In genomic region chr20:31545621-31546040, GRCh38 we compare ENCODE assay signal across 8 cellular contexts. TPM values are rescaled to one million over a fixed set of nuclear protein-coding genes. Genes with fewer than 3 reads are reported as not detected.
A peak's percentile ranks its signal among the peaks of the same experiment; 100 is the strongest.
DNase-seq lines count a peak whose midpoint lies in the region; ATAC-seq and TF ChIP-seq lines count a peak whose summit lies in the region.
"Not testable (repeated sequence)": the region's sequence is repeated elsewhere in the genome, so short reads cannot be mapped to it uniquely, and the experiment has no call there.

No MANE protein-coding gene starts in this region.

- intact Hi-C loops in CD4-positive, alpha-beta T cell (cut with DNase I, micrococcal nuclease): loop anchor here in 1 of 2 experiments (5.0 kb wide), 1 partner anchor 33 kb away; the partner anchor contains the start of gene HM13
- intact Hi-C loops in dendritic cell treated with granulocyte-macrophage colony-stimulating factor and Interleukin-4, amounts not matched to agents 40 ng/mL and 50 ng/mL, for 4 days (cut with micrococcal nuclease): not testable (repeated sequence)

- not testable (repeated sequence) for H3K4me2 ChIP-seq in KMS-11, hepatocyte

- not testable (repeated sequence) for H3K9me3 Mint-ChIP-seq in CD4-positive, alpha-beta T cell; T-helper 2 cell treated with Interferon-gamma antibody and Interleukin-4, amounts not matched to agents 5 μg/mL and 100 μg/mL, for 36 hours; activated T-helper 17 cell treated with anti-CD3 and anti-CD28 coated beads, Interleukin-2, amount 50 U/mL, for 72 hours; dendritic cell treated with granulocyte-macrophage colony-stimulating factor and Interleukin-4, amounts not matched to agents 40 ng/mL and 50 ng/mL, for 4 days; nephron; stimulated activated memory B cell treated with anti-CD40 and anti-IgM and Interleukin-4, amounts not matched to agents 10 μg/mL and 1 μg/mL and 100 μg/mL, for 72 hours

- peak overlapping the region; percentile 43 for H3K27ac Mint-ChIP-seq in CD4-positive, alpha-beta T cell
- H3K27ac Mint-ChIP-seq in T-helper 2 cell treated with Interferon-gamma antibody and Interleukin-4, amounts not matched to agents 5 μg/mL and 100 μg/mL, for 36 hours: peak overlapping the region; percentile 58
- H3K27ac Mint-ChIP-seq in activated T-helper 17 cell treated with anti-CD3 and anti-CD28 coated beads, Interleukin-2, amount 50 U/mL, for 72 hours: peak overlapping the region; percentile 37
- peak overlapping the region; percentile 12 for H3K27ac Mint-ChIP-seq in dendritic cell treated with granulocyte-macrophage colony-stimulating factor and Interleukin-4, amounts not matched to agents 40 ng/mL and 50 ng/mL, for 4 days
- peak overlapping the region; percentile 44 to 78 (median 69) for H3K27ac Mint-ChIP-seq in nephron
- H3K27ac Mint-ChIP-seq in stimulated activated memory B cell treated with anti-CD40 and anti-IgM and Interleukin-4, amounts not matched to agents 10 μg/mL and 1 μg/mL and 100 μg/mL, for 72 hours: peak overlapping the region; percentile 9

- not testable (repeated sequence) for H3K4me1 ChIP-seq in KMS-11 (ENCODE audit: low read depth, poor library complexity, severe bottlenecking)
- peaks cover 22% of the 10 kb centered on the region for H3K4me1 ChIP-seq in hepatocyte (ENCODE audit: insufficient read depth)

- POLR2A ChIA-PET in CD4-positive, alpha-beta T cell (lab: Charles Lee): not testable (repeated sequence)

- ATAC-seq in CD4-positive, alpha-beta T cell (ENCODE audit: poor library complexity); activated T-helper 17 cell treated with anti-CD3 and anti-CD28 coated beads, Interleukin-2, amount 50 U/mL, for 72 hours (replicated peaks); stimulated activated memory B cell treated with anti-CD40 and anti-IgM and Interleukin-4, amounts not matched to agents 10 μg/mL and 1 μg/mL and 100 μg/mL, for 72 hours: not testable (repeated sequence)

- H4K20me1 ChIP-seq in KMS-11 (ENCODE audit: insufficient read depth); hepatocyte (ENCODE audit: insufficient read depth, poor library complexity, severe bottlenecking): not testable (repeated sequence)

- peaks cover 14% of the 10 kb centered on the region; the same call in 1 of the 2 replicates for H3K36me3 ChIP-seq in KMS-11 (ENCODE audit: insufficient read depth)
- H3K36me3 ChIP-seq in hepatocyte (replicated peaks; ENCODE audit: insufficient read depth, low read depth): not testable (repeated sequence)

- not testable (repeated sequence) for TF ChIP-seq CTCF in CD4-positive, alpha-beta T cell (IDR thresholded peaks at IDR 0.05); KMS-11 (conservative IDR thresholded peaks at IDR 0.05; ENCODE audit: low read depth, low read length); hepatocyte (IDR thresholded peaks at IDR 0.05; ENCODE audit: poor library complexity); nephron (IDR thresholded peaks at IDR 0.05; ENCODE audit: unreplicated experiment in 3 of 3)

- not testable (repeated sequence) for H3K9ac ChIP-seq in KMS-11

- H3K79me2 ChIP-seq in KMS-11 (ENCODE audit: insufficient read depth, low read depth) (peaks cover 29% of the 10 kb centered on the region), hepatocyte (peaks cover 37% of the 10 kb centered on the region)

- H3K4me3 Mint-ChIP-seq in CD4-positive, alpha-beta T cell: peak overlapping the region; percentile 46
- peak overlapping the region; percentile 33 for H3K4me3 Mint-ChIP-seq in T-helper 2 cell treated with Interferon-gamma antibody and Interleukin-4, amounts not matched to agents 5 μg/mL and 100 μg/mL, for 36 hours
- not testable (repeated sequence) for H3K4me3 Mint-ChIP-seq in activated T-helper 17 cell treated with anti-CD3 and anti-CD28 coated beads, Interleukin-2, amount 50 U/mL, for 72 hours; dendritic cell treated with granulocyte-macrophage colony-stimulating factor and Interleukin-4, amounts not matched to agents 40 ng/mL and 50 ng/mL, for 4 days; stimulated activated memory B cell treated with anti-CD40 and anti-IgM and Interleukin-4, amounts not matched to agents 10 μg/mL and 1 μg/mL and 100 μg/mL, for 72 hours
- H3K4me3 Mint-ChIP-seq in nephron: peak overlapping the region; percentile 48 to 64 (median 62)

- not testable (repeated sequence) for DNase-seq in CD4-positive, alpha-beta T cell; T-helper 2 cell treated with Interferon-gamma antibody and Interleukin-4, amounts not matched to agents 5 μg/mL and 100 μg/mL, for 36 hours (ENCODE audit: low spot score); hepatocyte (ENCODE audit: low spot score)

- H3K9me2 ChIP-seq in hepatocyte (replicated peaks; ENCODE audit: insufficient read depth): not testable (repeated sequence)

- WGBS in hepatocyte (ENCODE audit: low lambda C conversion rate, missing lambda C conversion rate): 95% methylated on average over 5 of the region's 5 CpGs

- not testable (repeated sequence) for H2AFZ ChIP-seq in KMS-11 (ENCODE audit: low read depth); hepatocyte

- not testable (repeated sequence) for H3K4me3 ChIP-seq in KMS-11 (IDR thresholded peaks at IDR 0.05; ENCODE audit: insufficient read depth, low read depth, low read length); hepatocyte

- not testable (repeated sequence) for H3K9me3 ChIP-seq in CD4-positive, alpha-beta T cell (ENCODE audit: control insufficient read depth, low read length); hepatocyte (ENCODE audit: low read depth)

- peaks cover 85% of the 10 kb centered on the region for H3K36me3 Mint-ChIP-seq in CD4-positive, alpha-beta T cell (ENCODE audit: low read depth)
- H3K36me3 Mint-ChIP-seq in T-helper 2 cell treated with Interferon-gamma antibody and Interleukin-4, amounts not matched to agents 5 μg/mL and 100 μg/mL, for 36 hours (ENCODE audit: low read depth): peaks cover 62% of the 10 kb centered on the region
- peaks cover 93% of the 10 kb centered on the region for H3K36me3 Mint-ChIP-seq in activated T-helper 17 cell treated with anti-CD3 and anti-CD28 coated beads, Interleukin-2, amount 50 U/mL, for 72 hours (ENCODE audit: low read depth)
- peaks cover 94% of the 10 kb centered on the region for H3K36me3 Mint-ChIP-seq in dendritic cell treated with granulocyte-macrophage colony-stimulating factor and Interleukin-4, amounts not matched to agents 40 ng/mL and 50 ng/mL, for 4 days (ENCODE audit: low read depth)
- H3K36me3 Mint-ChIP-seq in nephron (ENCODE audit: low read depth): peaks cover 41% of the 10 kb centered on the region
- peaks cover 56% of the 10 kb centered on the region for H3K36me3 Mint-ChIP-seq in stimulated activated memory B cell treated with anti-CD40 and anti-IgM and Interleukin-4, amounts not matched to agents 10 μg/mL and 1 μg/mL and 100 μg/mL, for 72 hours

- H3K4me1 Mint-ChIP-seq in CD4-positive, alpha-beta T cell (ENCODE audit: low read depth): peaks cover 26% of the 10 kb centered on the region
- H3K4me1 Mint-ChIP-seq in T-helper 2 cell treated with Interferon-gamma antibody and Interleukin-4, amounts not matched to agents 5 μg/mL and 100 μg/mL, for 36 hours (ENCODE audit: low read depth): peaks cover 26% of the 10 kb centered on the region
- H3K4me1 Mint-ChIP-seq in activated T-helper 17 cell treated with anti-CD3 and anti-CD28 coated beads, Interleukin-2, amount 50 U/mL, for 72 hours: not testable (repeated sequence)
- peaks cover 32% of the 10 kb centered on the region for H3K4me1 Mint-ChIP-seq in dendritic cell treated with granulocyte-macrophage colony-stimulating factor and Interleukin-4, amounts not matched to agents 40 ng/mL and 50 ng/mL, for 4 days (ENCODE audit: low read depth)
- H3K4me1 Mint-ChIP-seq in nephron: peaks cover 24% of the 10 kb centered on the region
- peaks cover 32% of the 10 kb centered on the region for H3K4me1 Mint-ChIP-seq in stimulated activated memory B cell treated with anti-CD40 and anti-IgM and Interleukin-4, amounts not matched to agents 10 μg/mL and 1 μg/mL and 100 μg/mL, for 72 hours

- not testable (repeated sequence) for H3K27ac ChIP-seq in CD4-positive, alpha-beta T cell (ENCODE audit: low read depth, low read length)
- H3K27ac ChIP-seq in KMS-11: peak overlapping the region; percentile 3; the same call in 1 of the 2 replicates
- peak overlapping the region; percentile 93 for H3K27ac ChIP-seq in hepatocyte

- not testable (repeated sequence) for H3K27me3 Mint-ChIP-seq in CD4-positive, alpha-beta T cell; T-helper 2 cell treated with Interferon-gamma antibody and Interleukin-4, amounts not matched to agents 5 μg/mL and 100 μg/mL, for 36 hours (ENCODE audit: low read depth); activated T-helper 17 cell treated with anti-CD3 and anti-CD28 coated beads, Interleukin-2, amount 50 U/mL, for 72 hours; dendritic cell treated with granulocyte-macrophage colony-stimulating factor and Interleukin-4, amounts not matched to agents 40 ng/mL and 50 ng/mL, for 4 days; nephron (ENCODE audit: low read depth); stimulated activated memory B cell treated with anti-CD40 and anti-IgM and Interleukin-4, amounts not matched to agents 10 μg/mL and 1 μg/mL and 100 μg/mL, for 72 hours

- CTCF ChIA-PET in CD4-positive, alpha-beta T cell (lab: Charles Lee): not testable (repeated sequence)

- not testable (repeated sequence) for H3K27me3 ChIP-seq in CD4-positive, alpha-beta T cell (ENCODE audit: control insufficient read depth, insufficient read depth, low read length); KMS-11 (ENCODE audit: insufficient read depth, low read depth); hepatocyte

RNA-seq across cellular contexts. Expression of gene HM13, which starts 31.4 kb away (rescaled TPM):
- 100 to 1,000 TPM in 1 of 2 experiments, 10 to 100 TPM in 1; 97.8 to 113 TPM for total RNA-seq in CD4-positive, alpha-beta T cell
- 100 to 1,000 TPM; 129 to 164 TPM for total RNA-seq in activated T-helper 17 cell treated with anti-CD3 and anti-CD28 coated beads, Interleukin-2, amount 50 U/mL, for 72 hours
- 219 and 228 TPM in 2 replicates for total RNA-seq in hepatocyte
- 460 and 461 TPM in 2 replicates for polyA plus RNA-seq in hepatocyte

RNA-seq across cellular contexts. Expression of gene ID1, which starts 59.5 kb away (rescaled TPM):
- total RNA-seq in CD4-positive, alpha-beta T cell: 10 to 100 TPM; 22.8 to 24.2 TPM
- total RNA-seq in activated T-helper 17 cell treated with anti-CD3 and anti-CD28 coated beads, Interleukin-2, amount 50 U/mL, for 72 hours: 1 to 10 TPM; 2.9 to 5.3 TPM
- total RNA-seq in hepatocyte: 616 and 651 TPM in 2 replicates
- polyA plus RNA-seq in hepatocyte: 310 and 388 TPM in 2 replicates

Comparison
In these comparisons a context has a peak if more than half of its experiments do, and no peak if none do; other contexts are left out.
1. H3K27ac Mint-ChIP-seq: peak in every context shown above with its lines; median percentile 69 in nephron; 58 in T-helper 2 cell treated with Interferon-gamma antibody and Interleukin-4, amounts not matched to agents 5 μg/mL and 100 μg/mL, for 36 hours; 43 in CD4-positive, alpha-beta T cell; 37 in activated T-helper 17 cell treated with anti-CD3 and anti-CD28 coated beads, Interleukin-2, amount 50 U/mL, for 72 hours; 12 in dendritic cell treated with granulocyte-macrophage colony-stimulating factor and Interleukin-4, amounts not matched to agents 40 ng/mL and 50 ng/mL, for 4 days; 9 in stimulated activated memory B cell treated with anti-CD40 and anti-IgM and Interleukin-4, amounts not matched to agents 10 μg/mL and 1 μg/mL and 100 μg/mL, for 72 hours.
2. RNA of gene ID1, which starts 59.5 kb away (total RNA-seq): 616 to 651 TPM in hepatocyte; 22.8 to 24.2 TPM in CD4-positive, alpha-beta T cell and 2.9 to 5.3 TPM in activated T-helper 17 cell treated with anti-CD3 and anti-CD28 coated beads, Interleukin-2, amount 50 U/mL, for 72 hours; every median in the first group is over 10 times any median in the second.